ENCODE assay signal across 1 cellular context in the genomic region with DNA sequence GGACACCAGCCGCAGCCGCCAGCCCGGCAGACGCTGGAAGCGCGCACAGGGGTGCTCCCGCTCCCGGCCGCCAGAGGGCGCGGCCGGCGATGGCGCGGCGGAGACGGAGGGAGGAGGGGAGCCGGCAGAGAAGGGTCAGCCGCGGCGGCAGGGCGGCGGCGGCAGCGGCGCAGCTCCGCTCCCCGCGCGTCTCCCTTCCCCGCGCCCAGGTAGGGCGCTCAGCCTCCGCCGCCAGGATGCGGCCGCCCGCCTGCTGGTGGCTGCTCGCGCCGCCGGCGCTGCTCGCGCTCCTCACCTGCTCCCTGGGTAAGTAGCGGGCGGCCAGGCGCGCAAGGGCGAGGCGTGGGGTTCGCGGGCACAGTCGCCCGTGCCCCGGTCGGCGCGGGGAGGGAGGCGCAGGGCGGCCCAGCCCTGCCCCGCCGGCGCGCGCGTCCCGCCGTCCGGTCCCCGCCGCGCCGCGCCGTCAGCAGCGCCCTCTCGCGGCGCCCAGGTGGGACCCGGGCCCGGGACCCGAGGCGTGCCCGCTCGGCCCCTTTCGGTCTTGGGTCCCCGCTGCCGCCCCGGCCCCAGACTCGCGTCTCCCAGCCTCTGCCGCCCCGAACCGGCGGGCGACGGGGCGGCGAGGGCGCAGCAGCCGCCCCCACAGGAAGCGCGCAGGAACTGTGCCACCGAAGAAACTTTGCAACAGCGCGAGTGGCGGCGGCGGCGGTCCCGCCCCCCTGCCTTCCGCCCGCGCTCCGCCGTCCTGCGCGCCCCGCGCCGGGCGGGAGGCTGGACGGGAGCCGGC.
TF ChIP-seq lines count a peak whose summit lies in the region.

Gene B3GLCT (plus strand): TSS at position 127 of the 787 bp plus-strand sequence. CDS start 110 bp downstream, at position 237.

TF ChIP-seq in IMR-90, 13 proteins besides CTCF, POLR2A, EP300 and RAD21 (continued from another document):
- TF ChIP-seq BHLHE40 (IDR thresholded peaks at IDR 0.05; ENCODE audit: low read depth, low read length) (no peak), FOS (IDR thresholded peaks at IDR 0.05; ENCODE audit: low read depth, low read length) (no peak)
